Comparison of ENCODE assay signal across 28 cellular contexts in the genomic region with DNA sequence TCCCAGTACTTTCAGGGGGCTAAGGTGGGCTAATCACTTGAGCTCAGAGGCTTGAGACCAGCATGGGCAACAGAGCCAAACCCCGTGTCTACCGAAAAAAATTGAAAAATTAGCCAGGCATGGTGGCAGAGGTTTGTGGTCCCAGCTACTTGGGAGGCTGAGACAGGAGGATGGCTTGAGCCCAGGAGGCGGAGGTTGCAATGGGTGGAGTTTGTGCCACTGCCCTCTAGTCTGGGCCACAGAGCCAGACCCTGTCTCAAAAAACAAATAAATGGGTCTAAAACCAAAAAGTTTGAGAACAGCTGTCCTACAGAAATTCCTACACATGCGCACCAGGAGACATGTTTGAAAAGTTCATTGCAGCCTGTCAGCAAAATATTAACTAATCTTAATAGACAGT.
"Had no signal": no experiment of that assay in that cellular context is flagged by ENCODE, and none has a peak within 500 bp of the region (broad histone marks: within the 10 kb centered on the region; RNA-seq: fewer than 3 reads in every experiment).

No MANE protein-coding gene starts in this region.

- H3K4me3 ChIP-seq: ascending aorta, breast epithelium, cardiac muscle cell, colonic mucosa, esophagus squamous epithelium, gastroesophageal sphincter had no signal

- H3K36me3 ChIP-seq: ascending aorta, breast epithelium, cardiac muscle cell, colonic mucosa, esophagus squamous epithelium, gastroesophageal sphincter had no signal

- H3K27me3 ChIP-seq: ascending aorta, breast epithelium, cardiac muscle cell, colonic mucosa, esophagus squamous epithelium, gastroesophageal sphincter had no signal

- H3K27ac ChIP-seq: ascending aorta, breast epithelium, cardiac muscle cell, colonic mucosa, epithelial cell of prostate, esophagus squamous epithelium, gastroesophageal sphincter had no signal

- ATAC-seq: activated naive CD4-positive, alpha-beta T cell treated with anti-CD3 and anti-CD28 coated beads, Interleukin-2, amount 50 U/mL, for 72 hours; activated T-cell treated with anti-CD3 and anti-CD28 coated beads, Interleukin-2, amount 50 U/mL, for 72 hours; gastroesophageal sphincter; WTC11 had no signal

- DNase-seq: activated CD4-positive, alpha-beta memory T cell treated with anti-CD3 and anti-CD28 coated beads, Interleukin-2, amount 10 ng/mL, durations not matched to agents 7 days and 5 days; activated CD4-positive, alpha-beta T cell treated with anti-CD3 and anti-CD28 coated beads for 1 hour; activated CD4-positive, alpha-beta T cell treated with anti-CD3 and anti-CD28 coated beads for 4 hours; activated CD4-positive, alpha-beta T cell treated with anti-CD3 and anti-CD28 coated beads, Interleukin-2, amount 10 ng/mL, durations not matched to agents 7 days and 5 days; activated CD4-positive, alpha-beta T cell treated with anti-CD3 and anti-CD28 coated beads, Interleukin-2, amount 50 U/mL, for 4 hours; activated CD8-positive, alpha-beta memory T cell treated with anti-CD3 and anti-CD28 coated beads, Interleukin-2, amount 50 U/mL, for 48 hours; activated gamma-delta T cell; activated naive CD4-positive, alpha-beta T cell; activated naive CD4-positive, alpha-beta T cell treated with anti-CD3 and anti-CD28 coated beads, Interleukin-2, amount 10 ng/mL, durations not matched to agents 7 days and 5 days; activated naive CD8-positive, alpha-beta T cell treated with anti-CD3 and anti-CD28 coated beads, Interleukin-2, amount 10 ng/mL, durations not matched to agents 7 days and 5 days; activated T-cell treated with anti-CD3 and anti-CD28 coated beads for 4 hours; activated T-cell treated with anti-CD3 and anti-CD28 coated beads, Interleukin-2, amount 50 U/mL, for 24 hours; activated T-cell treated with anti-CD3 and anti-CD28 coated beads, Interleukin-2, amount 50 U/mL, for 72 hours; central memory CD4-positive, alpha-beta T cell; cerebellar nuclear complex; colonic mucosa; effector CD8-positive, alpha-beta T cell; esophagus squamous epithelium; foreskin melanocyte; T-helper 2 cell had no signal

- H3K9me3 ChIP-seq: ascending aorta, breast epithelium, colonic mucosa, esophagus squamous epithelium, gastroesophageal sphincter had no signal

- FAIRE-seq: endothelial cell of umbilical vein had no signal
